In genomic region chr13:79995334-79995733, GRCh38 we compare ENCODE assay signal across 12 cellular contexts.
A peak's percentile ranks its signal among the peaks of the same experiment; 100 is the strongest.
DNase-seq lines count a peak whose midpoint lies in the region; ATAC-seq and TF ChIP-seq lines count a peak whose summit lies in the region.
"Had no signal": no experiment of that assay in that cellular context is flagged by ENCODE, and none has a peak within 500 bp of the region (broad histone marks: within the 10 kb centered on the region; RNA-seq: fewer than 3 reads in every experiment).

No MANE protein-coding gene starts in this region.

- H3K36me3 ChIP-seq in HUES6 (ENCODE audit: control insufficient read depth, insufficient read depth, low read length): no peaks in the 10 kb centered on the region; the same call in 1 of the 2 replicates
- H3K36me3 ChIP-seq: BLaER1 treated with 17β-estradiol and CSF1 and Interleukin-3, amounts not matched to agents 10 nM and 100 nM had no signal

- H3K36me3 Mint-ChIP-seq in activated naive CD4-positive, alpha-beta T cell treated with anti-CD3 and anti-CD28 coated beads, Interleukin-2, amount 50 U/mL, for 72 hours: no peaks in the 10 kb centered on the region
- H3K36me3 Mint-ChIP-seq: naive thymus-derived CD4-positive, alpha-beta T cell had no signal

- peaks cover 0 to 3% of the 10 kb centered on the region in 2 donors for H3K9me3 Mint-ChIP-seq in activated naive CD4-positive, alpha-beta T cell treated with anti-CD3 and anti-CD28 coated beads, Interleukin-2, amount 50 U/mL, for 72 hours

- no peak for TF ChIP-seq CTCF in AG09309 (IDR thresholded peaks at IDR 0.05; ENCODE audit: control insufficient read depth, insufficient read depth, low read depth, low read length, missing control alignments)
- TF ChIP-seq CTCF in cardiac fibroblast (IDR thresholded peaks at IDR 0.05; ENCODE audit: low read depth, low read length): no peak

- H3K27ac Mint-ChIP-seq in activated naive CD4-positive, alpha-beta T cell treated with anti-CD3 and anti-CD28 coated beads, Interleukin-2, amount 50 U/mL, for 72 hours: no peak overlapping the region
- H3K27ac Mint-ChIP-seq: naive thymus-derived CD4-positive, alpha-beta T cell had no signal

- H3K27me3 ChIP-seq in HUES6 (ENCODE audit: control insufficient read depth, insufficient read depth, low read length): no peaks in the 10 kb centered on the region
- H3K27me3 ChIP-seq: BLaER1 treated with 17β-estradiol and CSF1 and Interleukin-3, amounts not matched to agents 10 nM and 100 nM had no signal

- DNase-seq in AG09309 (ENCODE audit: low read depth): peak; percentile 63
- peak; percentile 66 to 85 for DNase-seq in cardiac fibroblast (ENCODE audit: low read depth in 2 of 2)
- peak; percentile 93 for DNase-seq in kidney tubule cell (ENCODE audit: low spot score)
- DNase-seq in activated naive CD4-positive, alpha-beta T cell treated with anti-CD3 and anti-CD28 coated beads, Interleukin-2, amount 50 U/mL, for 72 hours (ENCODE audit: low spot score in 2 of 2): no peak
- no peak for DNase-seq in activated CD4-positive, alpha-beta T cell treated with anti-CD3 and anti-CD28 coated beads, Interleukin-2, amount 50 U/mL, for 1 hour
- DNase-seq: activated T-cell treated with anti-CD3 and anti-CD28 coated beads, Interleukin-2, amount 50 U/mL, for 48 hours; naive thymus-derived CD4-positive, alpha-beta T cell; NCI-H1436 had no signal

- H3K4me1 ChIP-seq in HUES6 (ENCODE audit: control insufficient read depth, insufficient read depth, low read length): peaks cover 25% of the 10 kb centered on the region
- H3K4me1 ChIP-seq: BLaER1 treated with 17β-estradiol and CSF1 and Interleukin-3, amounts not matched to agents 10 nM and 100 nM had no signal

- peak overlapping the region; percentile 46; the same call in 1 of the 2 replicates for H3K27ac ChIP-seq in HUES6 (ENCODE audit: low read depth, low read length)
- H3K27ac ChIP-seq: BLaER1 treated with 17β-estradiol and CSF1 and Interleukin-3, amounts not matched to agents 10 nM and 100 nM had no signal

- peak overlapping the region; percentile 35 for H3K9ac ChIP-seq in HUES6 (ENCODE audit: low read length)
- H3K9ac ChIP-seq: BLaER1 treated with 17β-estradiol and CSF1 and Interleukin-3, amounts not matched to agents 10 nM and 100 nM had no signal

- no peak overlapping the region for H3K4me3 ChIP-seq in AG09309 (ENCODE audit: control insufficient read depth, low read depth, low read length)
- no peak overlapping the region for H3K4me3 ChIP-seq in HUES6 (ENCODE audit: low read depth, low read length)
- no peak overlapping the region for H3K4me3 ChIP-seq in cardiac fibroblast (replicated peaks in 1 of 2; ENCODE audit: low read depth in 2 of 2, low read length in 2 of 2)
- H3K4me3 ChIP-seq: BLaER1 treated with 17β-estradiol and CSF1 and Interleukin-3, amounts not matched to agents 10 nM and 100 nM had no signal

- ATAC-seq in activated naive CD4-positive, alpha-beta T cell treated with anti-CD3 and anti-CD28 coated beads, Interleukin-2, amount 50 U/mL, for 72 hours: no peak
- ATAC-seq in HG03342 (IDR thresholded peaks at IDR 0.05; ENCODE audit: unreplicated experiment): no peak
- ATAC-seq in GM21576 (IDR thresholded peaks at IDR 0.05; ENCODE audit: unreplicated experiment): no peak
- ATAC-seq: naive thymus-derived CD4-positive, alpha-beta T cell had no signal

- peaks cover 12% of the 10 kb centered on the region; the same call in 1 of the 2 replicates for H3K9me3 ChIP-seq in HUES6 (ENCODE audit: control insufficient read depth, insufficient read depth, low read depth, low read length)
- H3K9me3 ChIP-seq: BLaER1 treated with 17β-estradiol and CSF1 and Interleukin-3, amounts not matched to agents 10 nM and 100 nM had no signal

Comparison
In these comparisons a context has a peak if more than half of its experiments do, and no peak if none do; other contexts are left out.
1. DNase-seq: peak in AG09309 (single experiment), cardiac fibroblast (2 of 2) and kidney tubule cell (single experiment); none in activated naive CD4-positive, alpha-beta T cell treated with anti-CD3 and anti-CD28 coated beads, Interleukin-2, amount 50 U/mL, for 72 hours (0 of 2) and activated CD4-positive, alpha-beta T cell treated with anti-CD3 and anti-CD28 coated beads, Interleukin-2, amount 50 U/mL, for 1 hour (single experiment).